ENCODE assay signal across 1 cellular context in genomic region chr1:161492827-161493226, GRCh38.
TF ChIP-seq lines count a peak whose summit lies in the region.

No MANE protein-coding gene starts in this region.

TF ChIP-seq in GM23338, 12 proteins besides CTCF, POLR2A, EP300 and RAD21 (continued from another document):
- TF ChIP-seq ZNF462 (CRISPR knock-in tag; IDR thresholded peaks at IDR 0.05) (no peak), ETS1 (IDR thresholded peaks at IDR 0.05) (no peak), EZH2 (IDR thresholded peaks at IDR 0.05; ENCODE audit: low read depth, unreplicated experiment) (no peak), JUNB (IDR thresholded peaks at IDR 0.05; ENCODE audit: unreplicated experiment) (no peak), POLR2AphosphoS5 (IDR thresholded peaks at IDR 0.05; ENCODE audit: low read depth) (no peak), ZNF331 (CRISPR knock-in tag; IDR thresholded peaks at IDR 0.05; ENCODE audit: low read depth) (no peak), NANOG (IDR thresholded peaks at IDR 0.05; ENCODE audit: borderline replicate concordance) (no peak), CREB1 (CRISPR knock-in tag; IDR thresholded peaks at IDR 0.05; ENCODE audit: low read depth) (no peak), ZNF114 (CRISPR knock-in tag; IDR thresholded peaks at IDR 0.05) (no peak), EZH2phosphoT487 (IDR thresholded peaks at IDR 0.05; ENCODE audit: unreplicated experiment) (no peak)
